In genomic region chr4:149173241-149174013, GRCh38 we compare ENCODE assay signal across 21 cellular contexts.
"Had no signal": no experiment of that assay in that cellular context is flagged by ENCODE, and none has a peak within 500 bp of the region (broad histone marks: within the 10 kb centered on the region; RNA-seq: fewer than 3 reads in every experiment).

No MANE protein-coding gene starts in this region.

- H3K9me3 ChIP-seq: esophagus squamous epithelium, neutrophil, sigmoid colon, transverse colon, vagina had no signal

- H3K4me1 ChIP-seq: esophagus squamous epithelium, parathyroid adenoma, sigmoid colon, transverse colon, vagina had no signal

- DNase-seq: activated CD4-positive, CD25-positive, alpha-beta regulatory T cell treated with anti-CD3 and anti-CD28 coated beads, Interleukin-2, amount 50 U/mL, for 72 hours; activated effector memory CD4-positive, alpha-beta T cell treated with anti-CD3 and anti-CD28 coated beads, Interleukin-2, amount 50 U/mL, for 16 hours; activated naive CD4-positive, alpha-beta T cell treated with anti-CD3 and anti-CD28 coated beads, Interleukin-2, amount 50 U/mL, for 16 hours; activated T-cell treated with anti-CD3 and anti-CD28 coated beads, Interleukin-2, amount 50 U/mL, for 72 hours; dermis blood vessel endothelial cell; effector memory CD4-positive, alpha-beta T cell; esophagus squamous epithelium; foreskin melanocyte; hypothalamus; sigmoid colon; stimulated activated CD8-positive, alpha-beta memory T cell treated with anti-CD3 and anti-CD28 coated beads, Interleukin-4, amount 100 ng/mL, for 48 hours; stimulated activated naive CD4-positive, alpha-beta T cell treated with Interleukin-2 at 50 U/mL for 16 hours; T-helper 1 cell; T1000; transverse colon had no signal

- H3K9ac ChIP-seq: parathyroid adenoma had no signal

- H3K27ac ChIP-seq: esophagus squamous epithelium, neutrophil, parathyroid adenoma, sigmoid colon, transverse colon, vagina, VCaP had no signal

- H3K36me3 ChIP-seq: esophagus squamous epithelium, neutrophil, sigmoid colon, transverse colon, vagina had no signal

- ATAC-seq: activated T-cell treated with anti-CD3 and anti-CD28 coated beads, Interleukin-2, amount 50 U/mL, for 72 hours; natural killer cell treated with Interleukin-12 subunit alpha and Interleukin-12 subunit beta and Interleukin-15 and Interleukin-18, amount 100 ng/mL, for 72 hours had no signal

- H3K4me3 ChIP-seq: esophagus squamous epithelium, lung, sigmoid colon, transverse colon, vagina had no signal

- H3K27me3 ChIP-seq: esophagus squamous epithelium, neutrophil, sigmoid colon, transverse colon, vagina had no signal
